In the genomic region with DNA sequence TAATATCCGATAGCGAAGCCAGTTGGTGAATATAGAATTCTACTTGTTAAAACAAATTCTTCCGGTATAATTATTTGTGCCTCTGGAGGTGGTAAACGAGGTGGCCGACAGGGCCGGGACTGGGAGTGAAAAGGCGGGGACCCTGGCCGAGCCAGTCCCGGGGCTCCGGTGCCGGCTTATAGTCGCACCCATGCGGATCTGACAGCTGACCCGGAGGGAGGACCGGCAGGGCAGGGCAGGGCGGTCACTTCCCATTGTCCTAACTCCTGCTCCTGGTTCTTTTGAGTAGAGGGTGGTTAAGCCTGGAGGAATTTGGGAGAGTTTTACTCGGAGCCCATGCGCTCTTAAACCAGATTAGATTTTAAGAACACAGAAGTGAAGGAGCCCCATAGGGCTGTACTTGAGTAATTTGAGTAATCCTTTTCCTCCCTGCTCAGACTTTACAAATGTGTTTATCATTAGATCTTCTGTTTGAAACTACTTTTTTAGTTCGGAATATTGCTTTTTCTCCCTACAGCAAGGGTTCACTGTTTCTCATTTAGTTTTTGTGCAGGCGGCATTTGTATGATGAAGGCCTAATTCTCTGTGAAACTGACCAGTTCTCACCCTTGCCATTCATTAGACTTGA, we compare ENCODE assay signal across 8 cellular contexts. TPM values are rescaled to one million over a fixed set of nuclear protein-coding genes. Genes with fewer than 3 reads are reported as not detected.
A peak's percentile ranks its signal among the peaks of the same experiment; 100 is the strongest.
DNase-seq lines count a peak whose midpoint lies in the region; ATAC-seq, FAIRE-seq and TF ChIP-seq lines count a peak whose summit lies in the region.

No MANE protein-coding gene starts in this region.

- DNase-seq in Peyer's patch (peak; percentile 36 to 68 (median 66)), bronchial epithelial cell (ENCODE audit: low read depth) (peak; percentile 12), kidney epithelial cell (ENCODE audit: low read depth) (no peak), OCI-M2 (lab: John Stamatoyannopoulos, UW; ENCODE audit: unreplicated experiment) (no peak)
- DNase-seq in stimulated activated CD4-positive, alpha-beta T cell treated with anti-CD3 and anti-CD28 coated beads, Interleukin-4, amount 100 ng/mL, for 1 hour: peak; percentile 15

- H3K27ac ChIP-seq in Peyer's patch: peak overlapping the region; percentile 93 to 99 (median 98)

- H3K4me3 ChIP-seq in Peyer's patch (peak overlapping the region; percentile 69 to 96 (median 87)), bronchial epithelial cell (ENCODE audit: low read depth, low read length) (peak overlapping the region; percentile 94), kidney epithelial cell (ENCODE audit: low read depth, low read length) (peak overlapping the region; percentile 95)

- no peak for TF ChIP-seq POLR2A in Peyer's patch (IDR thresholded peaks at IDR 0.05)

- no peak for FAIRE-seq in bronchial epithelial cell (lab: Jason Lieb, UNC)

- H3K9me3 ChIP-seq in Peyer's patch: no peaks in the 10 kb centered on the region

- H3K36me3 ChIP-seq in Peyer's patch: no peaks in the 10 kb centered on the region
- H3K36me3 ChIP-seq in bronchial epithelial cell (ENCODE audit: control insufficient read depth, insufficient read depth, low read length): no peaks in the 10 kb centered on the region
- no peaks in the 10 kb centered on the region for H3K36me3 ChIP-seq in kidney epithelial cell (ENCODE audit: control insufficient read depth, insufficient read depth, low read length)

- ATAC-seq in GM18517 (IDR thresholded peaks at IDR 0.05; ENCODE audit: unreplicated experiment) (peak; percentile 4), HG02798 (IDR thresholded peaks at IDR 0.05; ENCODE audit: poor library complexity, unreplicated experiment) (no peak), HG03097 (IDR thresholded peaks at IDR 0.05; ENCODE audit: low FRiP score, unreplicated experiment) (no peak)

- TF ChIP-seq CTCF in Peyer's patch (IDR thresholded peaks at IDR 0.05) (no peak), bronchial epithelial cell (IDR thresholded peaks at IDR 0.05; ENCODE audit: insufficient read depth, low read length, severe bottlenecking) (no peak), kidney epithelial cell (IDR thresholded peaks at IDR 0.05; ENCODE audit: insufficient read depth, low read length, poor library complexity, severe bottlenecking) (no peak)

- H3K27me3 ChIP-seq in Peyer's patch (no peaks in the 10 kb centered on the region), bronchial epithelial cell (ENCODE audit: control insufficient read depth, insufficient read depth, low read length) (no peaks in the 10 kb centered on the region), kidney epithelial cell (ENCODE audit: control insufficient read depth, insufficient read depth, low read length) (no peaks in the 10 kb centered on the region)

- H3K4me1 ChIP-seq in Peyer's patch: peaks cover 0 to 39% (median 13%) of the 10 kb centered on the region in 4 donors

RNA-seq across cellular contexts. Expression of gene B3GNT2, which starts 1.8 kb away (rescaled TPM):
- total RNA-seq in Peyer's patch (10 to 100 TPM in 3 of 4 donors, 1 to 10 TPM in 1; 5.8 to 25.6 (median 18.7) TPM), bronchial epithelial cell (46.6 and 61.7 TPM in 2 replicates), kidney epithelial cell (15.5 and 16.1 TPM in 2 replicates)

Comparison
In these comparisons a context has a peak if more than half of its experiments do, and no peak if none do; other contexts are left out.
1. DNase-seq: peak in Peyer's patch (3 of 3), bronchial epithelial cell (single experiment) and stimulated activated CD4-positive, alpha-beta T cell treated with anti-CD3 and anti-CD28 coated beads, Interleukin-4, amount 100 ng/mL, for 1 hour (single experiment); none in kidney epithelial cell (single experiment) and OCI-M2 (single experiment).
2. Peak in every context shown above with its lines, with median percentiles within 50 percentile points of each other: H3K4me3 ChIP-seq.